ENCODE assay signal across 15 cellular contexts in the genomic region with DNA sequence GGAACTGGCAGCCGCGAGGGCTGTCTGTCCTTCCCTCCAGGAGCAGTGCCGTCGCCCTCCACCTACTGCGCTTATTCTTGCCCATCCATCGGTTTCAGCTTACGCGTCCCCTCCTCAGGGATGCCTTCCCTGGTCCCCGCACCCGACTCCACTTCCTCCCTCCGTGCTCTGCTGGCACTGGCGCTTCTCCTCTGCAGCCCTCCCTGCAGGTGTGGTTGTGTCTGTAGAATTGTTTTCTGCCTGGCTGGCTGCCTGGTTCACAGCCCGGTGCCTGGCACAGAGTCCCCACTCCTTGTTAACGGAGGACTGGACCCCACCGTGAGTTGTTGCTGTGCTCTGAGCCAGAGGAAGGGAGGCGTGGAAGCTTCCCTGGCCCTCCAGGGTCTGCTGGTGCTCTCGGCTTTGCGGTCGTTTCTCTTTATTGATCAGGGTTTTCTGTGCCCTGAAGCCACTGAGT. TPM values are rescaled to one million over a fixed set of nuclear protein-coding genes. Genes with fewer than 3 reads are reported as not detected.
DNase-seq lines count a peak whose midpoint lies in the region; FAIRE-seq and TF ChIP-seq lines count a peak whose summit lies in the region.
"Had no signal": no experiment of that assay in that cellular context is flagged by ENCODE, and none has a peak within 500 bp of the region (broad histone marks: within the 10 kb centered on the region; RNA-seq: fewer than 3 reads in every experiment).

No MANE protein-coding gene starts in this region.

- no peaks in the 10 kb centered on the region for H3K27me3 ChIP-seq in BLaER1 treated with 17β-estradiol and CSF1 and Interleukin-3, amounts not matched to agents 10 nM and 100 nM
- H3K27me3 ChIP-seq: uterus had no signal

- peak overlapping the region in 2 of 4 donors; percentile 57 to 76 for H3K4me3 Mint-ChIP-seq in IgD-negative memory B cell
- peak overlapping the region; percentile 54 for H3K4me3 Mint-ChIP-seq in neural crest cell

- peak overlapping the region; percentile 44 to 100 (median 92) for H3K4me2 ChIP-seq in BLaER1 treated with 17β-estradiol and CSF1 and Interleukin-3, amounts not matched to agents 10 nM and 100 nM

- peaks cover 91 to 99% (median 96%) of the 10 kb centered on the region in 11 experiments for H4K20me1 ChIP-seq in BLaER1 treated with 17β-estradiol and CSF1 and Interleukin-3, amounts not matched to agents 10 nM and 100 nM

- TF ChIP-seq CTCF in neural crest cell (conservative IDR thresholded peaks at IDR 0.05) = no peak

- no peak for FAIRE-seq in HTR-8/SVneo (lab: Jason Lieb, UNC)
- FAIRE-seq: endometrium, islet of Langerhans had no signal

- H3K4me1 Mint-ChIP-seq in IgD-negative memory B cell (peaks cover 23 to 33% (median 32%) of the 10 kb centered on the region in 3 donors), neural crest cell (peaks cover 37% of the 10 kb centered on the region)

- H3K27me3 Mint-ChIP-seq in IgD-negative memory B cell (no peaks in the 10 kb centered on the region), neural crest cell (ENCODE audit: low read depth) (no peaks in the 10 kb centered on the region)

- H3K9me3 ChIP-seq in BLaER1 treated with 17β-estradiol and CSF1 and Interleukin-3, amounts not matched to agents 10 nM and 100 nM (replicated peaks in 1 of 11) = no peaks in the 10 kb centered on the region
- H3K9me3 ChIP-seq: prostate gland, uterus had no signal

- peak overlapping the region in 4 of 11 experiments; percentile 22 to 43 (median 32); a peak in 2 of 22 replicates for H3K27ac ChIP-seq in BLaER1 treated with 17β-estradiol and CSF1 and Interleukin-3, amounts not matched to agents 10 nM and 100 nM
- H3K27ac ChIP-seq: uterus had no signal

- H3K4me1 ChIP-seq in BLaER1 treated with 17β-estradiol and CSF1 and Interleukin-3, amounts not matched to agents 10 nM and 100 nM = peaks cover 60 to 88% (median 79%) of the 10 kb centered on the region in 10 experiments

- H3K36me3 Mint-ChIP-seq in IgD-negative memory B cell (no peaks in the 10 kb centered on the region), neural crest cell (ENCODE audit: low read depth) (no peaks in the 10 kb centered on the region)

- H3K36me3 ChIP-seq in BLaER1 treated with 17β-estradiol and CSF1 and Interleukin-3, amounts not matched to agents 10 nM and 100 nM = peaks cover 50 to 93% (median 85%) of the 10 kb centered on the region in 11 experiments
- H3K36me3 ChIP-seq: uterus had no signal

- peak; percentile 72 for DNase-seq in cerebellum (ENCODE audit: low spot score)
- no peak for DNase-seq in neural crest cell (ENCODE audit: low read depth, low spot score)
- DNase-seq in SHP77 (lab: John Stamatoyannopoulos, UW) = no peak
- no peak for DNase-seq in activated effector memory CD4-positive, alpha-beta T cell treated with anti-CD3 and anti-CD28 coated beads, Interleukin-2, amount 50 U/mL, for 16 hours
- no peak for DNase-seq in HTR-8/SVneo (ENCODE audit: insufficient read length, low spot score)
- DNase-seq in HuH-7 (ENCODE audit: low spot score) = no peak
- DNase-seq: NCI-H1092 treated with DMSO at 0.1 percent for 48 hours, NCI-H2227 treated with DMSO at 0.1 percent for 48 hours, uterus had no signal

- peak overlapping the region in 10 of 11 experiments; percentile 2 to 56 (median 39); a peak in 12 of 22 replicates for H3K9ac ChIP-seq in BLaER1 treated with 17β-estradiol and CSF1 and Interleukin-3, amounts not matched to agents 10 nM and 100 nM

- no peaks in the 10 kb centered on the region for H3K9me3 Mint-ChIP-seq in IgD-negative memory B cell
- H3K9me3 Mint-ChIP-seq in neural crest cell = no peaks in the 10 kb centered on the region

- H3K4me3 ChIP-seq in BLaER1 treated with 17β-estradiol and CSF1 and Interleukin-3, amounts not matched to agents 10 nM and 100 nM = no peak overlapping the region
- H3K4me3 ChIP-seq: prostate gland, uterus had no signal

- peak overlapping the region; percentile 19 to 91 (median 81) for H3K27ac Mint-ChIP-seq in IgD-negative memory B cell
- H3K27ac Mint-ChIP-seq in neural crest cell (ENCODE audit: unreplicated experiment) = peak overlapping the region; percentile 60

RNA-seq across cellular contexts. Expression of gene NTMT1, which starts 5.7 kb away (rescaled TPM):
- 55.4 TPM for polyA plus RNA-seq in IgD-negative memory B cell
- 14.6 TPM for total RNA-seq in cerebellum
- total RNA-seq in neural crest cell = 50.9 and 51.8 TPM in 2 replicates

RNA-seq across cellular contexts. Expression of gene ASB6, which starts 10.2 kb away (rescaled TPM):
- 27.2 TPM for polyA plus RNA-seq in IgD-negative memory B cell
- total RNA-seq in cerebellum (14.5 TPM), neural crest cell (20.9 and 21.9 TPM in 2 replicates)

RNA-seq across cellular contexts. Expression of gene C9orf50, which starts 10.8 kb away (rescaled TPM):
- polyA plus RNA-seq in IgD-negative memory B cell = not detected
- total RNA-seq in cerebellum (not detected), neural crest cell (0.26 and 0.27 TPM in 2 replicates)
- total RNA-seq: glomerular endothelial cell, prostate gland had no signal

RNA-seq across cellular contexts. Expression of gene PRRX2, which starts 33.7 kb away (rescaled TPM):
- polyA plus RNA-seq in IgD-negative memory B cell = not detected
- total RNA-seq in cerebellum (not detected), neural crest cell (0.65 and 0.68 TPM in 2 replicates)
- total RNA-seq: glomerular endothelial cell had no signal
